In genomic region chr11:128575956-128576340, GRCh38 we compare ENCODE assay signal across 10 cellular contexts. TPM values are rescaled to one million over a fixed set of nuclear protein-coding genes. Genes with fewer than 3 reads are reported as not detected.
DNase-seq lines count a peak whose midpoint lies in the region; ATAC-seq and TF ChIP-seq lines count a peak whose summit lies in the region.
"Had no signal": no experiment of that assay in that cellular context is flagged by ENCODE, and none has a peak within 500 bp of the region (broad histone marks: within the 10 kb centered on the region; RNA-seq: fewer than 3 reads in every experiment).

No MANE protein-coding gene starts in this region.

- DNase-seq in AG20443 (ENCODE audit: low spot score) (peak; percentile 23), chondrocyte (ENCODE audit: low spot score) (no peak), iPS-NIHi7 (ENCODE audit: extremely low spot score) (no peak), cerebellum (ENCODE audit: low spot score) (no peak)
- no peak for DNase-seq in activated naive CD4-positive, alpha-beta T cell (lab: John Stamatoyannopoulos, UW)
- DNase-seq: CD4-positive, alpha-beta T cell had no signal

- no peaks in the 10 kb centered on the region for H3K27me3 Mint-ChIP-seq in chondrocyte (ENCODE audit: low read depth)
- H3K27me3 Mint-ChIP-seq: CD4-positive, alpha-beta T cell had no signal

- H3K36me3 Mint-ChIP-seq in chondrocyte (ENCODE audit: low read depth), result no peaks in the 10 kb centered on the region

- peak overlapping the region; percentile 1 for H3K27ac ChIP-seq in muscle layer of duodenum (ENCODE audit: low read length)
- H3K27ac ChIP-seq: epithelial cell of prostate had no signal

- H3K4me1 Mint-ChIP-seq in chondrocyte (ENCODE audit: low read depth), result peaks cover 25% of the 10 kb centered on the region

- peaks cover 0 to 18% of the 10 kb centered on the region in 2 donors for H3K4me1 ChIP-seq in muscle layer of duodenum (ENCODE audit: control insufficient read depth in 1 of 2, insufficient read depth in 2 of 2, low read length in 2 of 2)

- no peak for TF ChIP-seq CTCF in chondrocyte (IDR thresholded peaks at IDR 0.05)

- H3K4me3 Mint-ChIP-seq in chondrocyte (ENCODE audit: unreplicated experiment), result peak overlapping the region; percentile 13
- H3K4me3 Mint-ChIP-seq: CD4-positive, alpha-beta T cell had no signal

- peaks cover 5% of the 10 kb centered on the region for H3K9me3 Mint-ChIP-seq in chondrocyte (ENCODE audit: low read depth)
- H3K9me3 Mint-ChIP-seq: CD4-positive, alpha-beta T cell had no signal

- no peaks in the 10 kb centered on the region for H3K36me3 ChIP-seq in muscle layer of duodenum (ENCODE audit: control insufficient read depth in 1 of 2, insufficient read depth in 2 of 2, low read length in 2 of 2)

- H3K27me3 ChIP-seq in muscle layer of duodenum (ENCODE audit: low read depth, low read length), result no peaks in the 10 kb centered on the region

- no peak overlapping the region for H3K4me3 ChIP-seq in muscle layer of duodenum (ENCODE audit: low read depth in 1 of 2, low read length in 2 of 2)

- peak overlapping the region; percentile 72 for H3K27ac Mint-ChIP-seq in chondrocyte (ENCODE audit: unreplicated experiment)
- H3K27ac Mint-ChIP-seq: CD4-positive, alpha-beta T cell had no signal

- H3K9me3 ChIP-seq in muscle layer of duodenum (ENCODE audit: control insufficient read depth in 1 of 2, low read length in 2 of 2), result peaks cover 0 to 5% of the 10 kb centered on the region in 2 donors

- ATAC-seq in HG03354 (IDR thresholded peaks at IDR 0.05; ENCODE audit: poor library complexity, severe bottlenecking, unreplicated experiment), result peak; percentile 48
- ATAC-seq in GM21528 (IDR thresholded peaks at IDR 0.05; ENCODE audit: low FRiP score, unreplicated experiment), result no peak

RNA-seq across cellular contexts. Expression of gene ETS1, which starts 11.4 kb away (rescaled TPM):
- total RNA-seq in chondrocyte (31.6 to 115 TPM (median 115 TPM) in 3 replicates), cerebellum (14.6 TPM)
